9 cellular contexts compared by ENCODE assay signal in genomic region chr19:56110515-56111448, GRCh38. TPM values are rescaled to one million over a fixed set of nuclear protein-coding genes. Genes with fewer than 3 reads are reported as not detected.
DNase-seq lines count a peak whose midpoint lies in the region; ATAC-seq, FAIRE-seq and TF ChIP-seq lines count a peak whose summit lies in the region.
"Had no signal": no experiment of that assay in that cellular context is flagged by ENCODE, and none has a peak within 500 bp of the region (broad histone marks: within the 10 kb centered on the region; RNA-seq: fewer than 3 reads in every experiment).

No MANE protein-coding gene starts in this region.

- peak overlapping the region; percentile 41 for H3K27ac ChIP-seq in C4-2B
- H3K27ac ChIP-seq in endothelial cell of umbilical vein (ENCODE audit: insufficient read depth, low read depth, low read length), result no peak overlapping the region

- no peaks in the 10 kb centered on the region for H3K27me3 Mint-ChIP-seq in naive thymus-derived CD8-positive, alpha-beta T cell

- H4K20me1 ChIP-seq in endothelial cell of umbilical vein (replicated peaks; ENCODE audit: control insufficient read depth, extremely low read depth, insufficient read depth, low read length), result no peaks in the 10 kb centered on the region

- H3K79me2 ChIP-seq in endothelial cell of umbilical vein (ENCODE audit: control insufficient read depth, insufficient read depth, low read length), result peaks cover 93% of the 10 kb centered on the region

- FAIRE-seq in endothelial cell of umbilical vein (lab: Jason Lieb, UNC), result peak; percentile 86

- peaks cover 32% of the 10 kb centered on the region for H3K4me1 ChIP-seq in endothelial cell of umbilical vein (ENCODE audit: control insufficient read depth, extremely low read depth, insufficient read depth, low read length)

- POLR2A ChIA-PET in endothelial cell of umbilical vein (lab: Charles Lee), result no interaction called here
- POLR2A ChIA-PET in naive thymus-derived CD8-positive, alpha-beta T cell (lab: Charles Lee), result interaction anchor here (0.6 to 2.2 kb wide), 2 partner anchors 10 to 149 kb away, joined by 7 to 10 read pairs; partner anchors contain the start of gene ZNF787

- peak overlapping the region; percentile 28 for H3K4me2 ChIP-seq in endothelial cell of umbilical vein (ENCODE audit: insufficient read depth, low read length)

- no peak overlapping the region for H3K4me3 ChIP-seq in endothelial cell of umbilical vein (replicated peaks in 1 of 3; ENCODE audit: insufficient read depth in 1 of 3, low read depth in 1 of 3, low read length in 3 of 3)

- H3K9me3 Mint-ChIP-seq in naive thymus-derived CD8-positive, alpha-beta T cell, result no peaks in the 10 kb centered on the region
- H3K9me3 Mint-ChIP-seq: activated T-cell treated with anti-CD3 and anti-CD28 coated beads, Interleukin-2, amount 50 U/mL, for 4 hours had no signal

- DNase-seq in NCI-H146 (lab: John Stamatoyannopoulos, UW), result peak; percentile 82
- DNase-seq in endothelial cell of umbilical vein (ENCODE audit: low read depth, low spot score), result peak; percentile 61
- DNase-seq in naive thymus-derived CD8-positive, alpha-beta T cell, result no peak
- DNase-seq in midbrain (lab: John Stamatoyannopoulos, UW), result no peak
- DNase-seq in KBM-7, result no peak

- CTCF ChIA-PET in endothelial cell of umbilical vein (lab: Charles Lee), result interaction anchor here (1.2 to 2.5 kb wide), 3 partner anchors 30 to 61 kb away, joined by 3 to 6 read pairs (median 6); no protein-coding TSS in a partner anchor

- in situ Hi-C loops in KBM-7 (cut with MboI; ENCODE audit: low pct_unique_long_range_greater_than_20kb, low sequenced_read_pairs), result no loop called here

- peaks cover 0 to 2% (median 0%) of the 10 kb centered on the region in 3 donors for H3K36me3 Mint-ChIP-seq in naive thymus-derived CD8-positive, alpha-beta T cell

- dilution Hi-C loops in endothelial cell of umbilical vein (cut with MboI; ENCODE audit: extremely low pct_ligation_motif_present, low sequenced_read_pairs), result no loop called here

- no peak overlapping the region for H2AFZ ChIP-seq in endothelial cell of umbilical vein (ENCODE audit: low read depth, low read length)

- no peak for ATAC-seq in naive thymus-derived CD8-positive, alpha-beta T cell
- ATAC-seq in HG03565 (IDR thresholded peaks at IDR 0.05; ENCODE audit: unreplicated experiment), result no peak
- ATAC-seq in GM19395 (IDR thresholded peaks at IDR 0.05; ENCODE audit: unreplicated experiment), result no peak

- intact Hi-C loops in endothelial cell of umbilical vein (cut with micrococcal nuclease), result loop anchor here (1.0 to 2.0 kb wide), 2 partner anchors 10 to 30 kb away; partner anchors contain the start of gene ZNF444

- peak overlapping the region in 8 of 10 donors; percentile 35 to 81 (median 52) for H3K27ac Mint-ChIP-seq in naive thymus-derived CD8-positive, alpha-beta T cell

- no peak overlapping the region for H3K9ac ChIP-seq in endothelial cell of umbilical vein (replicated peaks; ENCODE audit: extremely low read depth, insufficient read depth, low read length)

- no peaks in the 10 kb centered on the region for H3K36me3 ChIP-seq in endothelial cell of umbilical vein (ENCODE audit: control insufficient read depth in 2 of 2, extremely low read depth in 1 of 2, insufficient read depth in 2 of 2, low read length in 2 of 2)

- TF ChIP-seq POLR2A in endothelial cell of umbilical vein (IDR thresholded peaks at IDR 0.05; ENCODE audit: low read depth, low read length), result no peak

- no peaks in the 10 kb centered on the region for H3K9me3 ChIP-seq in endothelial cell of umbilical vein (replicated peaks; ENCODE audit: control insufficient read depth, insufficient read depth, low read length)

- no peaks in the 10 kb centered on the region for H3K9me1 ChIP-seq in endothelial cell of umbilical vein (replicated peaks; ENCODE audit: control insufficient read depth, extremely low read depth, insufficient read depth, low read length)

- TF ChIP-seq CTCF in C4-2B (conservative IDR thresholded peaks at IDR 0.05) (no peak), endothelial cell of umbilical vein (IDR thresholded peaks at IDR 0.05; ENCODE audit: extremely low read depth in 1 of 2, insufficient read depth in 1 of 2, low read depth in 1 of 2, low read length in 2 of 2) (no peak)

- H3K4me1 Mint-ChIP-seq in naive thymus-derived CD8-positive, alpha-beta T cell, result peaks cover 28 to 84% (median 70%) of the 10 kb centered on the region in 4 donors

- peak overlapping the region in 3 of 10 donors; percentile 22 to 38 (median 36) for H3K4me3 Mint-ChIP-seq in naive thymus-derived CD8-positive, alpha-beta T cell
- H3K4me3 Mint-ChIP-seq: activated T-cell treated with anti-CD3 and anti-CD28 coated beads, Interleukin-2, amount 50 U/mL, for 4 hours had no signal

- H3K27me3 ChIP-seq in endothelial cell of umbilical vein (ENCODE audit: control insufficient read depth in 2 of 2, insufficient read depth in 2 of 2, low read length in 2 of 2), result no peaks in the 10 kb centered on the region

- BruUV-seq in endothelial cell of umbilical vein (replicated peaks; lab: Mats Ljungman, UMichigan), result no TSS peak

TF ChIP-seq in endothelial cell of umbilical vein, 7 proteins besides CTCF, POLR2A, EP300 and RAD21:
- TF ChIP-seq POLR2AphosphoS5 (IDR thresholded peaks at IDR 0.05; ENCODE audit: insufficient read depth, low read depth, low read length) (no peak), GATA2 (IDR thresholded peaks at IDR 0.05; ENCODE audit: insufficient read depth, insufficient read length, low read depth, low read length) (no peak), MYC (IDR thresholded peaks at IDR 0.05; ENCODE audit: low read depth, low read length) (no peak), MAX (IDR thresholded peaks at IDR 0.05; ENCODE audit: insufficient read depth, insufficient read length) (no peak), FOS (IDR thresholded peaks at IDR 0.05; ENCODE audit: borderline replicate concordance, insufficient read depth, low read length) (no peak), JUN (IDR thresholded peaks at IDR 0.05; ENCODE audit: borderline replicate concordance, insufficient read depth, insufficient read length, low read depth) (no peak), EZH2 (IDR thresholded peaks at IDR 0.05; ENCODE audit: borderline replicate concordance, low read depth, low read length, severe bottlenecking) (no peak)

RNA-seq across cellular contexts. Expression of gene ZNF787, which starts 10.3 kb away (rescaled TPM):
- 31.8 and 32.7 TPM in 2 replicates for total RNA-seq in endothelial cell of umbilical vein
- polyA plus RNA-seq in endothelial cell of umbilical vein, result 11.6 and 16.4 TPM in 2 replicates
- 4.7 and 9.5 TPM in 2 replicates for polyA plus RNA-seq in endothelial cell of umbilical vein (2011; cell fraction: cytosol; rRNA removed)
- 7.2 and 9.8 TPM in 2 replicates for polyA plus RNA-seq in endothelial cell of umbilical vein (2011; cell fraction: nucleus; rRNA removed)
- polyA plus RNA-seq in endothelial cell of umbilical vein (2012), result 9.6 and 17.3 TPM in 2 replicates
- polyA minus RNA-seq in endothelial cell of umbilical vein, result 7.9 and 13.2 TPM in 2 replicates
- 35.7 TPM for polyA minus RNA-seq in endothelial cell of umbilical vein (2011; cell fraction: cytosol; rRNA and poly(A)+ RNA removed)
- 8.2 and 15.4 TPM in 2 replicates for polyA minus RNA-seq in endothelial cell of umbilical vein (2011; cell fraction: nucleus; rRNA and poly(A)+ RNA removed)
- 10 to 100 TPM; 29.3 to 29.4 TPM for total RNA-seq in naive thymus-derived CD8-positive, alpha-beta T cell
- 1 to 10 TPM in 2 of 3 donors, under 1 TPM in 1; 0.49 to 1.9 (median 1.2) TPM for polyA plus RNA-seq in naive thymus-derived CD8-positive, alpha-beta T cell

RNA-seq across cellular contexts. Expression of gene ZNF444, which starts 30.3 kb away (rescaled TPM):
- total RNA-seq in endothelial cell of umbilical vein, result 37.1 and 37.2 TPM in 2 replicates
- 41.7 and 45.6 TPM in 2 replicates for polyA plus RNA-seq in endothelial cell of umbilical vein
- polyA plus RNA-seq in endothelial cell of umbilical vein (2011; cell fraction: cytosol; rRNA removed), result 12.4 and 19.3 TPM in 2 replicates
- polyA plus RNA-seq in endothelial cell of umbilical vein (2011; cell fraction: nucleus; rRNA removed), result 26.2 and 27.1 TPM in 2 replicates
- 14.2 and 20.1 TPM in 2 replicates for polyA plus RNA-seq in endothelial cell of umbilical vein (2012)
- 10.7 and 15.7 TPM in 2 replicates for polyA minus RNA-seq in endothelial cell of umbilical vein
- polyA minus RNA-seq in endothelial cell of umbilical vein (2011; cell fraction: cytosol; rRNA and poly(A)+ RNA removed), result 9.6 TPM
- 6.7 and 11.8 TPM in 2 replicates for polyA minus RNA-seq in endothelial cell of umbilical vein (2011; cell fraction: nucleus; rRNA and poly(A)+ RNA removed)
- total RNA-seq in naive thymus-derived CD8-positive, alpha-beta T cell, result 10 to 100 TPM; 42.2 to 49.4 TPM
- polyA plus RNA-seq in naive thymus-derived CD8-positive, alpha-beta T cell, result 10 to 100 TPM; 12.9 to 26.9 (median 19.2) TPM

Comparison
In these comparisons a context has a peak if more than half of its experiments do, and no peak if none do; other contexts are left out.
1. DNase-seq: peak in NCI-H146 (single experiment) and endothelial cell of umbilical vein (single experiment); none in naive thymus-derived CD8-positive, alpha-beta T cell (0 of 10), midbrain (single experiment) and KBM-7 (single experiment).